13 cellular contexts compared by ENCODE assay signal in the genomic region with DNA sequence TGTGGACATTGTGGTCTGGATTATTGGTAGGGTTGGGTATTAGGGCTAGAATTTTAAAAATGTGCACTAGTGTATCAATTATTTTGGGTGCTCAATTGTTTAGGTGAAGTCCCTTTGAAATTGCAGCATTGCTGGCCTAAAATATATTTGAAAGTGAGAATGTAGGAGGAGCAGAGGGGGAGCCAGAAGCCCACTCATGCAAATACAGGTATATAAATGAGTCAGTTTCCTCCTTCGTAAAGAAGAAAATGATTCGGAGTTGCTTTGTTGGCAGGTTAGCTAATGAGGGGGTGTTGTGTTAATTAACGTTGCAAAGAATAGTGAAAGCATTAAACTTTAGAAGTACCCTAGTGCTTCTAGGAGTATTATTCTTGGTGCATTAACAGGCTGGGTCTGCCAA.
DNase-seq lines count a peak whose midpoint lies in the region; ATAC-seq, FAIRE-seq and TF ChIP-seq lines count a peak whose summit lies in the region.
"Had no signal": no experiment of that assay in that cellular context is flagged by ENCODE, and none has a peak within 500 bp of the region (broad histone marks: within the 10 kb centered on the region; RNA-seq: fewer than 3 reads in every experiment).

No MANE protein-coding gene starts in this region.

- ATAC-seq in GM18873 (IDR thresholded peaks at IDR 0.05; ENCODE audit: low FRiP score, unreplicated experiment) (peak; percentile 88), GM21528 (IDR thresholded peaks at IDR 0.05; ENCODE audit: low FRiP score, unreplicated experiment) (peak; percentile 93), HG03060 (IDR thresholded peaks at IDR 0.05; ENCODE audit: low read depth, unreplicated experiment) (peak; percentile 75), GM12878 (peak; percentile 81)
- ATAC-seq: HepG2 had no signal

- in situ Hi-C loops in GM12878 (cut with MboI): no loop called here

- no peak for TF ChIP-seq CTCF in GM12878 (IDR thresholded peaks at IDR 0.05 in 2 of 3, conservative IDR thresholded peaks at IDR 0.05 in 1 of 3; ENCODE audit: control insufficient read depth in 2 of 3, extremely low read depth in 1 of 3, insufficient read depth in 1 of 3, low read depth in 3 of 3, low read length in 3 of 3)

- no peak for TF ChIP-seq RAD21 in GM12878 (IDR thresholded peaks at IDR 0.05; ENCODE audit: insufficient read depth, low read depth, low read length)

- CTCF ChIA-PET in GM12878 (lab: Yijun Ruan, JAX): interaction anchor here (0.9 to 17.6 kb wide), 8 partner anchors 8 to 233 kb away, joined by 4 to 215 read pairs (median 6); no protein-coding TSS in a partner anchor

- DNase-seq in GM12878 (ENCODE audit: low read depth, low spot score): peak; percentile 83
- no peak for DNase-seq in stimulated activated CD8-positive, alpha-beta memory T cell treated with anti-CD3 and anti-CD28 coated beads, Interleukin-4, amount 100 ng/mL, for 48 hours
- DNase-seq in DMS 273 (lab: John Stamatoyannopoulos, UW; ENCODE audit: unreplicated experiment): no peak
- no peak for DNase-seq in GDM1 (lab: John Stamatoyannopoulos, UW)
- DNase-seq: activated CD4-positive, alpha-beta T cell treated with anti-CD3 and anti-CD28 coated beads, Interleukin-2, amount 50 U/mL, for 1 hour; naive B cell; NCI-H1417 treated with DMSO at 0.1 percent for 48 hours had no signal

- no peaks in the 10 kb centered on the region for H3K36me3 ChIP-seq in GM12878 (ENCODE audit: control insufficient read depth in 2 of 2, insufficient read depth in 2 of 2, low read length in 1 of 2)
- H3K36me3 ChIP-seq: tibial nerve had no signal

- TF ChIP-seq EP300 in GM12878 (IDR thresholded peaks at IDR 0.05; ENCODE audit: borderline replicate concordance in 1 of 2, control insufficient read depth in 1 of 2, low read depth in 2 of 2, low read length in 2 of 2): peak; percentile 89 to 97

- peak overlapping the region; percentile 30; the same call in 1 of the 2 replicates for H3K9ac ChIP-seq in GM12878 (ENCODE audit: control insufficient read depth, insufficient read depth, low read length)

- H3K4me2 ChIP-seq in GM12878 (ENCODE audit: control insufficient read depth, insufficient read depth): peak overlapping the region; percentile 84

- intact Hi-C loops in GM12878 (cut with micrococcal nuclease; ENCODE audit: unreplicated experiment): loop anchor here (5.0 kb wide), 1 partner anchor 464 kb away; no protein-coding TSS in a partner anchor

- 3% methylated on average over 3 of the region's 3 CpGs for WGBS in GM12878 (ENCODE audit: insufficient coverage, insufficient replicate concordance, low lambda C conversion rate, missing lambda C conversion rate)

- H3K79me2 ChIP-seq in GM12878 (ENCODE audit: control insufficient read depth, insufficient read depth, low read length): no peaks in the 10 kb centered on the region

- BruUV-seq in GM12878 (replicated peaks; lab: Mats Ljungman, UMichigan): no TSS peak

- POLR2A ChIA-PET in GM12878 (lab: Charles Lee): interaction anchor here (1.0 to 1.4 kb wide), 2 partner anchors 9 to 25 kb away, joined by 3 read pairs; no protein-coding TSS in a partner anchor

- RAD21 ChIA-PET in GM12878 (lab: Charles Lee; ENCODE audit: unreplicated experiment): interaction anchor here (1.1 to 12.4 kb wide), 9 partner anchors 8 to 145 kb away, joined by 3 to 136 read pairs (median 5); no protein-coding TSS in a partner anchor

- peak overlapping the region; percentile 12; the same call in 1 of the 2 replicates for H2AFZ ChIP-seq in GM12878 (ENCODE audit: control insufficient read depth, low read depth, low read length)

- H3K4me1 ChIP-seq in GM12878 (ENCODE audit: control insufficient read depth, insufficient read depth, low read length): peaks cover 55% of the 10 kb centered on the region

- peak overlapping the region; percentile 76 for H3K27ac ChIP-seq in GM12878 (ENCODE audit: control insufficient read depth, insufficient read depth)
- H3K27ac ChIP-seq: tibial nerve had no signal

- TF ChIP-seq POLR2A in GM12878 (IDR thresholded peaks at IDR 0.05; ENCODE audit: low read depth, low read length): no peak

- H3K4me3 ChIP-seq in GM12878: no peak overlapping the region
- H3K4me3 ChIP-seq: tibial nerve had no signal

- SMC1A ChIA-PET in GM12878 (lab: Charles Lee; ENCODE audit: uncharacterized antibody, unreplicated experiment): interaction anchor here (1.0 to 5.1 kb wide), 13 partner anchors 8 to 466 kb away, joined by 3 to 81 read pairs (median 7); no protein-coding TSS in a partner anchor

- no peaks in the 10 kb centered on the region for H4K20me1 ChIP-seq in GM12878 (ENCODE audit: control insufficient read depth, insufficient read depth)

- peak; percentile 38 for FAIRE-seq in GM12878 (lab: Jason Lieb, UNC)
- FAIRE-seq: D721Med, HepG2 had no signal

- H3K9me3 ChIP-seq in GM12878 (replicated peaks; ENCODE audit: control insufficient read depth, insufficient read depth, low read length): peaks cover 3% of the 10 kb centered on the region; the same call in 2 of the 3 replicates
- H3K9me3 ChIP-seq: tibial nerve had no signal

- no peaks in the 10 kb centered on the region for H3K27me3 ChIP-seq in GM12878 (replicated peaks in 1 of 2; ENCODE audit: control insufficient read depth in 2 of 2, insufficient read depth in 2 of 2, low read length in 1 of 2)
- H3K27me3 ChIP-seq: tibial nerve had no signal

TF ChIP-seq in GM12878, 131 proteins besides CTCF, POLR2A, EP300 and RAD21 (continues in another document):
- TF ChIP-seq TCF7 (IDR thresholded peaks at IDR 0.05; ENCODE audit: borderline replicate concordance) (peak; percentile 84), GATAD2B (conservative IDR thresholded peaks at IDR 0.05; ENCODE audit: low read depth) (peak; percentile 59; the same call in 1 of the 2 replicates), MEF2A (IDR thresholded peaks at IDR 0.05; ENCODE audit: insufficient read depth, low read depth, low read length) (peak; percentile 90), ATF7 (IDR thresholded peaks at IDR 0.05; ENCODE audit: low read depth) (peak; percentile 90), IKZF2 (IDR thresholded peaks at IDR 0.05) (peak; percentile 71 to 76; a peak in 2 of 4 replicates), MEF2B (IDR thresholded peaks at IDR 0.05; ENCODE audit: partially characterized antibody, poor library complexity, severe bottlenecking) (peak; percentile 85), BRCA1 (IDR thresholded peaks at IDR 0.05; ENCODE audit: low read depth, low read length) (no peak), STAT3 (IDR thresholded peaks at IDR 0.05; ENCODE audit: low read depth, low read length) (0 out of 2 replicates have a peak, but pooled peaks have one; percentile 40), RCOR1 (conservative IDR thresholded peaks at IDR 0.05; ENCODE audit: low read depth, low read length) (peak; percentile 68; the same call in 1 of the 2 replicates), CBFB (IDR thresholded peaks at IDR 0.05; ENCODE audit: low read depth) (0 out of 2 replicates have a peak, but pooled peaks have one; percentile 19), ETV6 (conservative IDR thresholded peaks at IDR 0.05 in 1 of 2, IDR thresholded peaks at IDR 0.05 in 1 of 2; ENCODE audit: borderline replicate concordance in 1 of 2, low read depth in 1 of 2) (peak in 1 of 2 experiments; percentile 45; a peak in 1 of 4 replicates), MTA2 (IDR thresholded peaks at IDR 0.05; ENCODE audit: low read depth) (peak; percentile 100)
- TF ChIP-seq, protein P1, sequence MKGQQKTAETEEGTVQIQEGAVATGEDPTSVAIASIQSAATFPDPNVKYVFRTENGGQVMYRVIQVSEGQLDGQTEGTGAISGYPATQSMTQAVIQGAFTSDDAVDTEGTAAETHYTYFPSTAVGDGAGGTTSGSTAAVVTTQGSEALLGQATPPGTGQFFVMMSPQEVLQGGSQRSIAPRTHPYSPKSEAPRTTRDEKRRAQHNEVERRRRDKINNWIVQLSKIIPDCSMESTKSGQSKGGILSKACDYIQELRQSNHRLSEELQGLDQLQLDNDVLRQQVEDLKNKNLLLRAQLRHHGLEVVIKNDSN (IDR thresholded peaks at IDR 0.05; ENCODE audit: borderline replicate concordance, extremely low read length, insufficient read depth, low read depth, low read length): no peak
- TF ChIP-seq, protein P2, sequence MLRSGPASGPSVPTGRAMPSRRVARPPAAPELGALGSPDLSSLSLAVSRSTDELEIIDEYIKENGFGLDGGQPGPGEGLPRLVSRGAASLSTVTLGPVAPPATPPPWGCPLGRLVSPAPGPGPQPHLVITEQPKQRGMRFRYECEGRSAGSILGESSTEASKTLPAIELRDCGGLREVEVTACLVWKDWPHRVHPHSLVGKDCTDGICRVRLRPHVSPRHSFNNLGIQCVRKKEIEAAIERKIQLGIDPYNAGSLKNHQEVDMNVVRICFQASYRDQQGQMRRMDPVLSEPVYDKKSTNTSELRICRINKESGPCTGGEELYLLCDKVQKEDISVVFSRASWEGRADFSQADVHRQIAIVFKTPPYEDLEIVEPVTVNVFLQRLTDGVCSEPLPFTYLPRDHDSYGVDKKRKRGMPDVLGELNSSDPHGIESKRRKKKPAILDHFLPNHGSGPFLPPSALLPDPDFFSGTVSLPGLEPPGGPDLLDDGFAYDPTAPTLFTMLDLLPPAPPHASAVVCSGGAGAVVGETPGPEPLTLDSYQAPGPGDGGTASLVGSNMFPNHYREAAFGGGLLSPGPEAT (IDR thresholded peaks at IDR 0.05; ENCODE audit: low read depth): peak; percentile 89
- TF ChIP-seq, protein P3, sequence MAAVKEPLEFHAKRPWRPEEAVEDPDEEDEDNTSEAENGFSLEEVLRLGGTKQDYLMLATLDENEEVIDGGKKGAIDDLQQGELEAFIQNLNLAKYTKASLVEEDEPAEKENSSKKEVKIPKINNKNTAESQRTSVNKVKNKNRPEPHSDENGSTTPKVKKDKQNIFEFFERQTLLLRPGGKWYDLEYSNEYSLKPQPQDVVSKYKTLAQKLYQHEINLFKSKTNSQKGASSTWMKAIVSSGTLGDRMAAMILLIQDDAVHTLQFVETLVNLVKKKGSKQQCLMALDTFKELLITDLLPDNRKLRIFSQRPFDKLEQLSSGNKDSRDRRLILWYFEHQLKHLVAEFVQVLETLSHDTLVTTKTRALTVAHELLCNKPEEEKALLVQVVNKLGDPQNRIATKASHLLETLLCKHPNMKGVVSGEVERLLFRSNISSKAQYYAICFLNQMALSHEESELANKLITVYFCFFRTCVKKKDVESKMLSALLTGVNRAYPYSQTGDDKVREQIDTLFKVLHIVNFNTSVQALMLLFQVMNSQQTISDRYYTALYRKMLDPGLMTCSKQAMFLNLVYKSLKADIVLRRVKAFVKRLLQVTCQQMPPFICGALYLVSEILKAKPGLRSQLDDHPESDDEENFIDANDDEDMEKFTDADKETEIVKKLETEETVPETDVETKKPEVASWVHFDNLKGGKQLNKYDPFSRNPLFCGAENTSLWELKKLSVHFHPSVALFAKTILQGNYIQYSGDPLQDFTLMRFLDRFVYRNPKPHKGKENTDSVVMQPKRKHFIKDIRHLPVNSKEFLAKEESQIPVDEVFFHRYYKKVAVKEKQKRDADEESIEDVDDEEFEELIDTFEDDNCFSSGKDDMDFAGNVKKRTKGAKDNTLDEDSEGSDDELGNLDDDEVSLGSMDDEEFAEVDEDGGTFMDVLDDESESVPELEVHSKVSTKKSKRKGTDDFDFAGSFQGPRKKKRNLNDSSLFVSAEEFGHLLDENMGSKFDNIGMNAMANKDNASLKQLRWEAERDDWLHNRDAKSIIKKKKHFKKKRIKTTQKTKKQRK (IDR thresholded peaks at IDR 0.05; ENCODE audit: low read depth, low read length): no peak
